Comparison of ENCODE assay signal across 27 cellular contexts in genomic region chr5:83683836-83684235, GRCh38. TPM values are rescaled to one million over a fixed set of nuclear protein-coding genes. Genes with fewer than 3 reads are reported as not detected.
"Had no signal": no experiment of that assay in that cellular context is flagged by ENCODE, and none has a peak within 500 bp of the region (broad histone marks: within the 10 kb centered on the region; RNA-seq: fewer than 3 reads in every experiment).

No MANE protein-coding gene starts in this region.

- H3K9me3 ChIP-seq: gastrocnemius medialis, lower lobe of right lung, right lobe of liver, testis, tibial artery had no signal

- H3K9ac ChIP-seq: parathyroid adenoma had no signal

- H3K27me3 Mint-ChIP-seq: progenitor cell of endocrine pancreas, type B pancreatic cell had no signal

- ATAC-seq: esophagus mucosa; gastrocnemius medialis; left ventricle myocardium superior; lower lobe of right lung; naive thymus-derived CD8-positive, alpha-beta T cell; right lobe of liver; stimulated activated naive CD8-positive, alpha-beta T cell treated with anti-CD3 and anti-CD28 coated beads, Interleukin-15, Interleukin-2, amounts not matched to agents 100 U/mL and 50 U/mL, for 24 hours had no signal

- H3K27ac ChIP-seq: dorsolateral prefrontal cortex, epithelial cell of prostate, gastrocnemius medialis, lower lobe of right lung, parathyroid adenoma, right lobe of liver, testis, tibial artery had no signal

- H3K27me3 ChIP-seq: gastrocnemius medialis, right lobe of liver, testis, tibial artery had no signal

- H3K36me3 ChIP-seq: gastrocnemius medialis, lower lobe of right lung, right lobe of liver, tibial artery had no signal

- H3K27ac Mint-ChIP-seq: naive thymus-derived CD8-positive, alpha-beta T cell; nephron progenitor cell; progenitor cell of endocrine pancreas; type B pancreatic cell had no signal

- H2AFZ ChIP-seq: parathyroid adenoma had no signal

- H3K4me1 Mint-ChIP-seq: naive thymus-derived CD8-positive, alpha-beta T cell; nephron progenitor cell had no signal

- H3K9me3 Mint-ChIP-seq: naive thymus-derived CD8-positive, alpha-beta T cell; nephron progenitor cell; type B pancreatic cell had no signal

- H3K79me2 ChIP-seq: parathyroid adenoma had no signal

- H3K4me3 ChIP-seq: dorsolateral prefrontal cortex, gastrocnemius medialis, lower lobe of right lung, right lobe of liver, testis, tibial artery had no signal

- H3K4me3 Mint-ChIP-seq: naive thymus-derived CD8-positive, alpha-beta T cell; nephron progenitor cell; type B pancreatic cell had no signal

- H3K4me1 ChIP-seq: gastrocnemius medialis, lower lobe of right lung, parathyroid adenoma, right lobe of liver, testis had no signal

- DNase-seq: dorsolateral prefrontal cortex; effector CD4-positive, alpha-beta T cell; foreskin fibroblast; gastrocnemius medialis; head of caudate nucleus; hippocampal formation; left ventricle myocardium superior; lower lobe of right lung; naive thymus-derived CD8-positive, alpha-beta T cell; nephron progenitor cell; right lobe of liver; small intestine; stimulated activated CD4-positive, alpha-beta T cell treated with anti-CD3 and anti-CD28 coated beads, Interleukin-12 subunit alpha, Interleukin-12 subunit beta, amount 100 ng/mL, for 4 hours; stimulated activated CD4-positive, alpha-beta T cell treated with anti-CD3 and anti-CD28 coated beads, Interleukin-1b, Interleukin-23, amount 100 ng/mL, for 48 hours; stimulated activated CD4-positive, alpha-beta T cell treated with anti-CD3 and anti-CD28 coated beads, Interleukin-4, amount 100 ng/mL, for 1 hour; stimulated activated CD8-positive, alpha-beta memory T cell treated with anti-CD3 and anti-CD28 coated beads, Interleukin-4, amount 100 ng/mL, for 48 hours; stimulated activated naive CD8-positive, alpha-beta T cell treated with anti-CD3 and anti-CD28 coated beads, Interleukin-15, Interleukin-2, amounts not matched to agents 100 U/mL and 50 U/mL, for 24 hours; substantia nigra; testis; tibial artery had no signal

- H3K36me3 Mint-ChIP-seq: naive thymus-derived CD8-positive, alpha-beta T cell; type B pancreatic cell had no signal

RNA-seq across cellular contexts. Expression of gene HAPLN1, which starts 36.8 kb away (rescaled TPM):
- total RNA-seq: esophagus mucosa; gastrocnemius medialis; mesenteric fat pad; naive thymus-derived CD8-positive, alpha-beta T cell; testis had no signal
- polyA plus RNA-seq: keratinocyte; naive thymus-derived CD8-positive, alpha-beta T cell had no signal
